10 cellular contexts compared by ENCODE assay signal in genomic region chr1:108816049-108816882, GRCh38. TPM values are rescaled to one million over a fixed set of nuclear protein-coding genes. Genes with fewer than 3 reads are reported as not detected.
DNase-seq lines count a peak whose midpoint lies in the region; ATAC-seq and TF ChIP-seq lines count a peak whose summit lies in the region.
"Had no signal": no experiment of that assay in that cellular context is flagged by ENCODE, and none has a peak within 500 bp of the region (broad histone marks: within the 10 kb centered on the region; RNA-seq: fewer than 3 reads in every experiment).

No MANE protein-coding gene starts in this region.

- peak overlapping the region in 2 of 5 donors; percentile 35 to 50 for H3K9ac ChIP-seq in subcutaneous abdominal adipose tissue (ENCODE audit: low read length in 5 of 5)

- peaks cover 0 to 39% (median 28%) of the 10 kb centered on the region in 5 donors for H3K4me1 ChIP-seq in subcutaneous abdominal adipose tissue (ENCODE audit: control insufficient read depth in 5 of 5, insufficient read depth in 5 of 5, low read length in 5 of 5)
- no peaks in the 10 kb centered on the region for H3K4me1 ChIP-seq in effector memory CD4-positive, alpha-beta T cell (ENCODE audit: control insufficient read depth, insufficient read depth, low read length, poor library complexity, severe bottlenecking)

- DNase-seq in ELR (ENCODE audit: low read depth), result peak; percentile 94
- peak; percentile 95 for DNase-seq in NCI-H446 treated with DMSO at 0.1 percent for 48 hours (lab: John Stamatoyannopoulos, UW)
- DNase-seq in dermis blood vessel endothelial cell, result peak; percentile 96
- no peak for DNase-seq in left lobe of liver (ENCODE audit: low spot score)
- no peak for DNase-seq in stimulated activated CD4-positive, alpha-beta T cell treated with anti-CD3 and anti-CD28 coated beads, Interleukin-4, amount 100 ng/mL, for 1 hour
- no peak for DNase-seq in effector memory CD4-positive, alpha-beta T cell
- DNase-seq in GM20000 (ENCODE audit: low spot score), result no peak
- DNase-seq: naive B cell had no signal

- ATAC-seq in left lobe of liver, result peak; percentile 50

- no peak for TF ChIP-seq CTCF in GM20000 (IDR thresholded peaks at IDR 0.05; ENCODE audit: extremely low read depth, missing control alignments)

- peaks cover 0 to 5% (median 3%) of the 10 kb centered on the region in 5 donors for H3K36me3 ChIP-seq in subcutaneous abdominal adipose tissue (ENCODE audit: control insufficient read depth in 5 of 5, insufficient read depth in 5 of 5, low read length in 5 of 5)
- H3K36me3 ChIP-seq in effector memory CD4-positive, alpha-beta T cell (ENCODE audit: control insufficient read depth, insufficient read depth, low read length), result peaks cover 2% of the 10 kb centered on the region

- H3K4me3 ChIP-seq in subcutaneous abdominal adipose tissue (ENCODE audit: low read depth in 1 of 5, low read length in 5 of 5), result peak overlapping the region in 4 of 5 donors; percentile 49 to 69 (median 56)
- no peak overlapping the region for H3K4me3 ChIP-seq in effector memory CD4-positive, alpha-beta T cell (ENCODE audit: insufficient read depth, low read depth, low read length, poor library complexity, severe bottlenecking)

- H3K27ac ChIP-seq in subcutaneous abdominal adipose tissue (ENCODE audit: low read depth, low read length), result peak overlapping the region; percentile 45
- H3K27ac ChIP-seq in effector memory CD4-positive, alpha-beta T cell (ENCODE audit: insufficient read depth, low read length, poor library complexity, severe bottlenecking), result no peak overlapping the region
- H3K27ac ChIP-seq: HL-60 had no signal

- H3K27me3 ChIP-seq in subcutaneous abdominal adipose tissue (ENCODE audit: control insufficient read depth in 5 of 5, insufficient read depth in 4 of 5, low read length in 5 of 5), result peaks cover 0 to 6% (median 0%) of the 10 kb centered on the region in 5 donors
- H3K27me3 ChIP-seq in effector memory CD4-positive, alpha-beta T cell (replicated peaks; ENCODE audit: control insufficient read depth, insufficient read depth, low read length, poor library complexity, severe bottlenecking), result no peaks in the 10 kb centered on the region

- no peaks in the 10 kb centered on the region for H3K9me3 ChIP-seq in subcutaneous abdominal adipose tissue (ENCODE audit: control insufficient read depth in 5 of 5, low read length in 5 of 5)
- no peaks in the 10 kb centered on the region for H3K9me3 ChIP-seq in effector memory CD4-positive, alpha-beta T cell (ENCODE audit: control insufficient read depth, low read length)

RNA-seq across cellular contexts. Expression of gene AKNAD1, which starts 40.6 kb away (rescaled TPM):
- total RNA-seq in dermis blood vessel endothelial cell (0.34 TPM in 1 of 2 replicates, not detected in the other), left lobe of liver (not detected)

Comparison
In these comparisons a context has a peak if more than half of its experiments do, and no peak if none do; other contexts are left out.
1. DNase-seq: peak in ELR (single experiment), NCI-H446 treated with DMSO at 0.1 percent for 48 hours (single experiment) and dermis blood vessel endothelial cell (single experiment); none in left lobe of liver (single experiment), stimulated activated CD4-positive, alpha-beta T cell treated with anti-CD3 and anti-CD28 coated beads, Interleukin-4, amount 100 ng/mL, for 1 hour (single experiment), effector memory CD4-positive, alpha-beta T cell (0 of 3) and GM20000 (single experiment).